In genomic region chr6:162063666-162064065, GRCh38 we compare ENCODE assay signal across 22 cellular contexts.
DNase-seq lines count a peak whose midpoint lies in the region; ATAC-seq, FAIRE-seq and TF ChIP-seq lines count a peak whose summit lies in the region.
"Had no signal": no experiment of that assay in that cellular context is flagged by ENCODE, and none has a peak within 500 bp of the region (broad histone marks: within the 10 kb centered on the region; RNA-seq: fewer than 3 reads in every experiment).

No MANE protein-coding gene starts in this region.

- no peaks in the 10 kb centered on the region for H3K36me3 ChIP-seq in HepG2 (replicated peaks in 1 of 2; ENCODE audit: control insufficient read depth in 1 of 2, insufficient read depth in 2 of 2, low read length in 2 of 2)
- no peaks in the 10 kb centered on the region for H3K36me3 ChIP-seq in right lobe of liver
- no peaks in the 10 kb centered on the region for H3K36me3 ChIP-seq in PC-9 (ENCODE audit: low read depth)
- no peaks in the 10 kb centered on the region for H3K36me3 ChIP-seq in H1 (ENCODE audit: control insufficient read depth in 2 of 4, insufficient read depth in 4 of 4, low read length in 3 of 4)
- H3K36me3 ChIP-seq: BLaER1, HAP-1 had no signal

- no peaks in the 10 kb centered on the region for H3K27me3 ChIP-seq in HepG2 (ENCODE audit: control insufficient read depth in 1 of 2, insufficient read depth in 2 of 2, low read length in 2 of 2)
- H3K27me3 ChIP-seq in right lobe of liver = no peaks in the 10 kb centered on the region
- H3K27me3 ChIP-seq in PC-9 (ENCODE audit: insufficient read depth, low read depth) = no peaks in the 10 kb centered on the region
- H3K27me3 ChIP-seq in H1 (replicated peaks in 1 of 4; ENCODE audit: control insufficient read depth in 3 of 4, extremely low read depth in 1 of 4, insufficient read depth in 3 of 4, low read length in 3 of 4) = no peaks in the 10 kb centered on the region
- H3K27me3 ChIP-seq: BLaER1 had no signal

- POLR2A ChIA-PET in HepG2 (lab: Yijun Ruan, JAX) = no interaction called here
- POLR2A ChIA-PET in PC-9 (lab: Charles Lee; ENCODE audit: unreplicated experiment) = no interaction called here
- POLR2A ChIA-PET in H1 (lab: Charles Lee; ENCODE audit: partially characterized antibody) = no interaction called here

- in situ Hi-C loops in HepG2 (cut with HindIII; ENCODE audit: extremely low pct_ligation_motif_present, low pct_unique_long_range_greater_than_20kb) = no loop called here

- no peaks in the 10 kb centered on the region for H3K27me3 Mint-ChIP-seq in Calu3 (ENCODE audit: unreplicated experiment)
- H3K27me3 Mint-ChIP-seq: IgD-negative memory B cell had no signal

- no peak overlapping the region for H4K91ac ChIP-seq in H1 (replicated peaks; ENCODE audit: insufficient read length, low read length)

- no peaks in the 10 kb centered on the region for H3K9me3 Mint-ChIP-seq in Calu3 (ENCODE audit: low read depth, unreplicated experiment)

- H2BK12ac ChIP-seq in H1 (ENCODE audit: low read depth, low read length) = no peak overlapping the region

- peaks cover under 1% of the 10 kb centered on the region for H3K36me3 Mint-ChIP-seq in Calu3 (ENCODE audit: insufficient read depth, unreplicated experiment)
- H3K36me3 Mint-ChIP-seq: IgD-negative memory B cell had no signal

- H4K20me1 ChIP-seq in HepG2 (ENCODE audit: insufficient read depth, low read length) (no peaks in the 10 kb centered on the region), PC-9 (ENCODE audit: insufficient read depth) (no peaks in the 10 kb centered on the region), H1 (replicated peaks in 1 of 2; ENCODE audit: control insufficient read depth in 1 of 2, insufficient read depth in 2 of 2, low read length in 2 of 2) (no peaks in the 10 kb centered on the region)
- H4K20me1 ChIP-seq: BLaER1 had no signal

- H3K79me2 ChIP-seq in HepG2 (ENCODE audit: insufficient read depth, low read length) (no peaks in the 10 kb centered on the region), PC-9 (ENCODE audit: low read depth) (no peaks in the 10 kb centered on the region), H1 (ENCODE audit: control insufficient read depth in 1 of 2, insufficient read depth in 2 of 2, low read length in 2 of 2) (no peaks in the 10 kb centered on the region)

- no peak overlapping the region for H2AFZ ChIP-seq in HepG2 (ENCODE audit: low read length)
- H2AFZ ChIP-seq in PC-9 = no peak overlapping the region
- peak overlapping the region; percentile 52; the same call in 1 of the 2 replicates for H2AFZ ChIP-seq in H1 (ENCODE audit: low read length)

- no peak overlapping the region for H3K4ac ChIP-seq in H1 (replicated peaks; ENCODE audit: insufficient read length, low read depth, low read length)

- no peaks in the 10 kb centered on the region for H3F3A ChIP-seq in PC-9 (ENCODE audit: insufficient read depth, low read depth)

- intact Hi-C loops in HepG2 (cut with micrococcal nuclease; ENCODE audit: unreplicated experiment) (no loop called here), right lobe of liver (cut with DNase I) (no loop called here), PC-9 (cut with micrococcal nuclease; ENCODE audit: unreplicated experiment) (no loop called here), Calu3 (cut with micrococcal nuclease; ENCODE audit: unreplicated experiment) (no loop called here)

- no peaks in the 10 kb centered on the region for H3K4me1 Mint-ChIP-seq in Calu3 (ENCODE audit: low read depth, unreplicated experiment)
- H3K4me1 Mint-ChIP-seq: CD8-positive, alpha-beta memory T cell; IgD-negative memory B cell had no signal

- H3K4me3 Mint-ChIP-seq in Calu3 (ENCODE audit: low read depth, unreplicated experiment) = no peak overlapping the region
- H3K4me3 Mint-ChIP-seq: CD8-positive, alpha-beta memory T cell; HFFc6; IgD-negative memory B cell had no signal

- TF ChIP-seq POLR2A in HepG2 (IDR thresholded peaks at IDR 0.05; ENCODE audit: insufficient read depth in 1 of 2, low read depth in 2 of 2, low read length in 2 of 2) (no peak), right lobe of liver (IDR thresholded peaks at IDR 0.05) (no peak), H1 (IDR thresholded peaks at IDR 0.05; ENCODE audit: control extremely low read depth in 1 of 2, low read depth in 2 of 2, low read length in 2 of 2) (no peak)

- no peaks in the 10 kb centered on the region for H3K79me1 ChIP-seq in H1 (ENCODE audit: low read depth, low read length)

- TF ChIP-seq EP300 in HepG2 (IDR thresholded peaks at IDR 0.05; ENCODE audit: low read depth in 2 of 2, low read length in 2 of 2) (no peak), HepG2 (CRISPR knock-in tag; IDR thresholded peaks at IDR 0.05; ENCODE audit: borderline replicate concordance) (no peak), H1 (IDR thresholded peaks at IDR 0.05; ENCODE audit: borderline replicate concordance in 1 of 2, low read depth in 2 of 2, low read length in 2 of 2) (no peak)

- H2BK20ac ChIP-seq in H1 (ENCODE audit: low read length) = no peak overlapping the region

- no peaks in the 10 kb centered on the region for H3K23me2 ChIP-seq in H1 (ENCODE audit: low read depth, low read length)

- no peak overlapping the region for H3K9ac ChIP-seq in HepG2 (ENCODE audit: insufficient read depth, low read depth, low read length)
- H3K9ac ChIP-seq in H1 (replicated peaks in 1 of 4; ENCODE audit: extremely low read depth in 1 of 4, low read depth in 3 of 4, low read length in 3 of 4) = no peak overlapping the region
- H3K9ac ChIP-seq: BLaER1, KMS-11 had no signal

- no peak overlapping the region for H3K27ac Mint-ChIP-seq in Calu3 (ENCODE audit: unreplicated experiment)
- H3K27ac Mint-ChIP-seq: CD8-positive, alpha-beta memory T cell; HFFc6 had no signal

- H3K27ac ChIP-seq in HepG2 (ENCODE audit: extremely low read length, insufficient read depth, low read length) = no peak overlapping the region
- H3K27ac ChIP-seq in right lobe of liver = no peak overlapping the region
- no peak overlapping the region for H3K27ac ChIP-seq in PC-9
- H3K27ac ChIP-seq in H1 (ENCODE audit: low read depth, low read length) = no peak overlapping the region
- H3K27ac ChIP-seq: 22Rv1, BLaER1, HL-60, KMS-11 had no signal

- CTCF ChIA-PET in HepG2 (lab: Yijun Ruan, JAX; ENCODE audit: low intra/inter-chr PET ratio, low total read pairs) = no interaction called here
- CTCF ChIA-PET in PC-9 (lab: Charles Lee) = no interaction called here
- CTCF ChIA-PET in H1 (lab: Charles Lee; ENCODE audit: partially characterized antibody) = interaction anchor here (1.2 kb wide), 1 partner anchor 9 kb away, joined by 4 read pairs; no protein-coding TSS in a partner anchor
- CTCF ChIA-PET in Calu3 (lab: Charles Lee) = no interaction called here

- no peak overlapping the region for H3K18ac ChIP-seq in H1 (ENCODE audit: extremely low read depth, low read length)

- ATAC-seq in HepG2 (no peak), right lobe of liver (no peak)

- H3K56ac ChIP-seq in H1 (replicated peaks; ENCODE audit: insufficient read length, low read depth, low read length) = no peak overlapping the region

- no peak overlapping the region for H3K14ac ChIP-seq in H1 (ENCODE audit: insufficient read length)

- TF ChIP-seq CTCF in HepG2 (CRISPR knock-in tag; IDR thresholded peaks at IDR 0.05) = no peak
- TF ChIP-seq CTCF in right lobe of liver (IDR thresholded peaks at IDR 0.05) = no peak
- TF ChIP-seq CTCF in PC-9 (conservative IDR thresholded peaks at IDR 0.05) = no peak
- no peak for TF ChIP-seq CTCF in H1 (IDR thresholded peaks at IDR 0.05; ENCODE audit: control extremely low read depth in 1 of 3, insufficient read depth in 1 of 3, low read depth in 1 of 3, low read length in 3 of 3)
- no peak for TF ChIP-seq CTCF in Calu3 (IDR thresholded peaks at IDR 0.05; ENCODE audit: unreplicated experiment)

- H4K5ac ChIP-seq in H1 (ENCODE audit: insufficient read length, low read depth, low read length) = no peak overlapping the region

- 54% methylated on average over 9 of the region's 9 CpGs for WGBS in HepG2 (ENCODE audit: low lambda C conversion rate)
- 97% methylated on average over 9 of the region's 9 CpGs for WGBS in right lobe of liver (ENCODE audit: insufficient coverage, low coverage, low lambda C conversion rate, missing lambda C conversion rate)
- 97% methylated on average over 9 of the region's 9 CpGs; no CpG with 5 or more reads in 1 of the 2 experiments for WGBS in H1 (ENCODE audit: extremely low coverage in 1 of 2, insufficient coverage in 1 of 2, insufficient read length in 1 of 2, insufficient replicate concordance in 2 of 2, low coverage in 1 of 2, low lambda C conversion rate in 2 of 2, missing lambda C conversion rate in 1 of 2), 2 experiments

- H2BK15ac ChIP-seq in H1 (ENCODE audit: low read length) = no peak overlapping the region

- H3K4me2 ChIP-seq in HepG2 (ENCODE audit: low read depth, low read length) = no peak overlapping the region
- H3K4me2 ChIP-seq in PC-9 = peak overlapping the region; percentile 13; the same call in 1 of the 2 replicates
- H3K4me2 ChIP-seq in H1 (ENCODE audit: insufficient read depth in 1 of 2, low read depth in 2 of 2, low read length in 2 of 2) = no peak overlapping the region
- H3K4me2 ChIP-seq: BLaER1, KMS-11 had no signal

- H3K4me1 ChIP-seq in HepG2 (ENCODE audit: insufficient read depth, low read length) = peaks cover 5% of the 10 kb centered on the region
- no peaks in the 10 kb centered on the region for H3K4me1 ChIP-seq in right lobe of liver
- H3K4me1 ChIP-seq in PC-9 (replicated peaks; ENCODE audit: insufficient read depth) = no peaks in the 10 kb centered on the region
- H3K4me1 ChIP-seq in H1 (replicated peaks in 1 of 4; ENCODE audit: control insufficient read depth in 3 of 4, insufficient read depth in 4 of 4, low read length in 3 of 4) = no peaks in the 10 kb centered on the region
- H3K4me1 ChIP-seq: HAP-1 had no signal

- H3K9me2 ChIP-seq in PC-9 (ENCODE audit: insufficient read depth) = no peaks in the 10 kb centered on the region

- H3K9me3 ChIP-seq in HepG2 (ENCODE audit: low read length) = no peaks in the 10 kb centered on the region
- H3K9me3 ChIP-seq in right lobe of liver = no peaks in the 10 kb centered on the region
- no peaks in the 10 kb centered on the region for H3K9me3 ChIP-seq in PC-9 (ENCODE audit: insufficient read depth, low read depth)
- H3K9me3 ChIP-seq in H1 (ENCODE audit: insufficient read depth in 2 of 2, low read depth in 1 of 2, low read length in 1 of 2) = no peaks in the 10 kb centered on the region
- H3K9me3 ChIP-seq: HAP-1 had no signal

- DNase-seq in HepG2 (ENCODE audit: low spot score) = no peak
- DNase-seq in right lobe of liver = no peak
- DNase-seq in PC-9 = no peak
- no peak for DNase-seq in H1 (ENCODE audit: low read depth in 1 of 2, low spot score in 2 of 2)
- no peak for DNase-seq in GDM1 (lab: John Stamatoyannopoulos, UW)
- DNase-seq in Calu3 = no peak
- no peak for DNase-seq in mucosa of gallbladder (ENCODE audit: low spot score)
- DNase-seq: AML-193; CD8-positive, alpha-beta memory T cell; DMS 273 treated with DMSO at 0.1 percent for 48 hours; DMS79; EL; GOT3; HFFc6 had no signal

- BruUV-seq in HepG2 (replicated peaks; lab: Mats Ljungman, UMichigan) = no TSS peak
- BruUV-seq in PC-9 (replicated peaks; lab: Mats Ljungman, UMichigan) = no TSS peak
- no TSS peak for BruUV-seq in Calu3 (replicated peaks; lab: Mats Ljungman, UMichigan)

- FAIRE-seq in HepG2 (lab: Jason Lieb, UNC) (no peak), H1 (lab: Jason Lieb, UNC) (no peak)
- FAIRE-seq: G401.6, GM12892 had no signal

- no peak overlapping the region for H3K23ac ChIP-seq in H1 (ENCODE audit: insufficient read length)

- H3K4me3 ChIP-seq in HepG2 (replicated peaks in 1 of 3; ENCODE audit: insufficient read depth in 1 of 3, low read depth in 2 of 3, low read length in 3 of 3) = no peak overlapping the region
- no peak overlapping the region for H3K4me3 ChIP-seq in right lobe of liver
- H3K4me3 ChIP-seq in PC-9 = no peak overlapping the region
- no peak overlapping the region for H3K4me3 ChIP-seq in H1 (ENCODE audit: extremely low read depth in 1 of 4, insufficient read depth in 2 of 4, low read depth in 3 of 4, low read length in 4 of 4)
- H3K4me3 ChIP-seq: BLaER1, HAP-1 had no signal

- no peak overlapping the region for H2AK5ac ChIP-seq in H1 (ENCODE audit: low read depth, low read length)

- H4K8ac ChIP-seq in H1 (ENCODE audit: extremely low read depth, insufficient read depth, low read length) = no peak overlapping the region

- H2BK5ac ChIP-seq in H1 (ENCODE audit: low read depth, low read length) = no peak overlapping the region

- H2BK120ac ChIP-seq in H1 (replicated peaks; ENCODE audit: low read depth, low read length) = no peak overlapping the region

- TF ChIP-seq RAD21 in HepG2 (CRISPR knock-in tag; IDR thresholded peaks at IDR 0.05) = no peak
- no peak for TF ChIP-seq RAD21 in H1 (IDR thresholded peaks at IDR 0.05 in 1 of 2, conservative IDR thresholded peaks at IDR 0.05 in 1 of 2; ENCODE audit: low read depth in 2 of 2, low read length in 2 of 2)

Comparison
In these comparisons a context has a peak if more than half of its experiments do, and no peak if none do; other contexts are left out.
1. Of the 41 proteins assayed by ChIP-seq in both HepG2 and H1: peak only in HepG2: none; only in H1: none; in both: MAFK; in neither: 40.